Comparison of ENCODE assay signal across 1 cellular context in the genomic region with DNA sequence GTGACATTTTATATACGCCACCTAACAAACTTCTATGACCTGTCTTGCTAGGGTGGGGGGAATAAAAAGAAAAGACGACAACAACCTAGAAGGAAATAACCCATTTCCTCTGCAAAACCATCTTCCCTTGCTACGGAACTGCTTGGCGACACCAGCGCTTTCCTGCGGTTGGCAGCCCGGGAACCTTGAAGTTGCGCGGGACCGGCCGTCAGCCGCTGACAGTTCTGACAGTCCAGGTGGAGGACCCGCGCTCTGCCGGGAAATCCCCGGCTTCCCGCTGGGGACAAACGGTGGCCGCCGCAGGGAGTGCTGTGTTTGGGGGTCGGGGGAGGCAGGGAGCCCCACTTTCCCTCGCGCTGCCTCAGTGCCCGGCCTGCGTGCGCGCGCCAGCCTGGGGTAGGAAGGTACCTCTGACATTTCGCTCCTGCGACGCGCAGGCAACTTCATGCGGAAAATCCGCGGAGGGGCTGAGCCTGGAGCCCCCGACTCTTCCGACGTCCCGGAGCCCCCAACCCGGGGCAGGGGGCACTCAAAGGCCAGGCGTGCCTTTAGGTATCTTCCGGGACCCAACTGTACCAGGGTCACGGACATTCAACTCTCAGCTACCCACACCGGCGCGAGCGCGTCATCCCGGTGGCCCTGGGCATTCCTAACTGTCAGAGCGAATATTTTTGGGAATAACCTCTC.
A peak's percentile ranks its signal among the peaks of the same experiment; 100 is the strongest.
TF ChIP-seq lines count a peak whose summit lies in the region.

No MANE protein-coding gene starts in this region.

TF ChIP-seq in K562, 482 proteins besides CTCF, POLR2A, EP300 and RAD21:
- no peak for TF ChIP-seq TRIM25 (IDR thresholded peaks at IDR 0.05; ENCODE audit: borderline replicate concordance)
- TF ChIP-seq, protein P1, sequence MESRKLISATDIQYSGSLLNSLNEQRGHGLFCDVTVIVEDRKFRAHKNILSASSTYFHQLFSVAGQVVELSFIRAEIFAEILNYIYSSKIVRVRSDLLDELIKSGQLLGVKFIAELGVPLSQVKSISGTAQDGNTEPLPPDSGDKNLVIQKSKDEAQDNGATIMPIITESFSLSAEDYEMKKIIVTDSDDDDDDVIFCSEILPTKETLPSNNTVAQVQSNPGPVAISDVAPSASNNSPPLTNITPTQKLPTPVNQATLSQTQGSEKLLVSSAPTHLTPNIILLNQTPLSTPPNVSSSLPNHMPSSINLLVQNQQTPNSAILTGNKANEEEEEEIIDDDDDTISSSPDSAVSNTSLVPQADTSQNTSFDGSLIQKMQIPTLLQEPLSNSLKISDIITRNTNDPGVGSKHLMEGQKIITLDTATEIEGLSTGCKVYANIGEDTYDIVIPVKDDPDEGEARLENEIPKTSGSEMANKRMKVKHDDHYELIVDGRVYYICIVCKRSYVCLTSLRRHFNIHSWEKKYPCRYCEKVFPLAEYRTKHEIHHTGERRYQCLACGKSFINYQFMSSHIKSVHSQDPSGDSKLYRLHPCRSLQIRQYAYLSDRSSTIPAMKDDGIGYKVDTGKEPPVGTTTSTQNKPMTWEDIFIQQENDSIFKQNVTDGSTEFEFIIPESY (CRISPR knock-in tag; IDR thresholded peaks at IDR 0.05) = 0 out of 2 replicates have a peak, but pooled peaks have one; percentile 53
- peak; percentile 42 for TF ChIP-seq PCBP1 (IDR thresholded peaks at IDR 0.05; ENCODE audit: low read depth, low read length, poor library complexity, severe bottlenecking)
- peak; percentile 42 for TF ChIP-seq POLR2G (IDR thresholded peaks at IDR 0.05; ENCODE audit: low read depth, low read length)
- TF ChIP-seq ZBTB11 (CRISPR knock-in tag; IDR thresholded peaks at IDR 0.05) = peak in 1 of 3 experiments; percentile 87; a peak in 2 of 6 replicates
- no peak for TF ChIP-seq LARP7 (IDR thresholded peaks at IDR 0.05)
- TF ChIP-seq HNRNPLL (IDR thresholded peaks at IDR 0.05; ENCODE audit: low read depth, low read length, poor library complexity, severe bottlenecking) = no peak
